1 cellular context compared by ENCODE assay signal in the genomic region with DNA sequence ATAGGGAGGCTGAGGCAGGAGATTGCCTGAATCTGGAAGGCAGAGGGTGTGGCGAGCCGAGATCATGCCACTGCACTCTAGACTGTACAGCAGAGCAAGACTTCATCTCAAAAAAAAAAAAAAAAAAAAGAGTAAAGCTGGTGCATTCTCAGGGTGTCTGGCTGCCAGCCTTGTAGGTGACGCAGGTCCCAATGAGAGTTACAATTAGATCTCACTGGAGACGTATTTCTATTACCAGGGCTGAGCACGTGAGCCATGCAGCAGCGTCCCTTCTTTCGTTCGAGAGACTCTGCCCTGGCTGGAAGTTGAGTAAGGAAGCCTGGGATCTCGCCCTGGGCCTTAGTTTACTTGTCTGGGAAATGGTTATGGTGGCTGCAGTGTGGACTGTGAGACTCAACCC.
TF ChIP-seq lines count a peak whose summit lies in the region.

No MANE protein-coding gene starts in this region.

TF ChIP-seq in K562, 482 proteins besides CTCF, POLR2A, EP300 and RAD21:
- TF ChIP-seq ZNF324 (CRISPR knock-in tag; IDR thresholded peaks at IDR 0.05) (no peak), SAP30 (IDR thresholded peaks at IDR 0.05; ENCODE audit: borderline replicate concordance, insufficient read depth, low read depth, low read length, poor library complexity, severe bottlenecking) (no peak), CTBP1 (IDR thresholded peaks at IDR 0.05; ENCODE audit: borderline replicate concordance) (no peak), MYBL2 (IDR thresholded peaks at IDR 0.05; ENCODE audit: low read depth) (no peak), MYBL2 (CRISPR knock-in tag; IDR thresholded peaks at IDR 0.05; ENCODE audit: borderline replicate concordance) (no peak), PTTG1 (tag; IDR thresholded peaks at IDR 0.05; ENCODE audit: low read depth) (no peak), NFE2L1 (tag; IDR thresholded peaks at IDR 0.05; ENCODE audit: borderline replicate concordance, low read depth) (no peak), MECOM (CRISPR knock-in tag; IDR thresholded peaks at IDR 0.05) (no peak), FOXJ3 (CRISPR knock-in tag; IDR thresholded peaks at IDR 0.05) (no peak), NFATC3 (IDR thresholded peaks at IDR 0.05) (no peak), CCAR2 (IDR thresholded peaks at IDR 0.05; ENCODE audit: low read depth, low read length) (no peak), ZNF584 (CRISPR knock-in tag; IDR thresholded peaks at IDR 0.05; ENCODE audit: low read depth) (no peak), ZNF408 (CRISPR knock-in tag; IDR thresholded peaks at IDR 0.05; ENCODE audit: low read depth) (no peak), ZNF75A (CRISPR knock-in tag; IDR thresholded peaks at IDR 0.05) (no peak)
- TF ChIP-seq, protein P1, sequence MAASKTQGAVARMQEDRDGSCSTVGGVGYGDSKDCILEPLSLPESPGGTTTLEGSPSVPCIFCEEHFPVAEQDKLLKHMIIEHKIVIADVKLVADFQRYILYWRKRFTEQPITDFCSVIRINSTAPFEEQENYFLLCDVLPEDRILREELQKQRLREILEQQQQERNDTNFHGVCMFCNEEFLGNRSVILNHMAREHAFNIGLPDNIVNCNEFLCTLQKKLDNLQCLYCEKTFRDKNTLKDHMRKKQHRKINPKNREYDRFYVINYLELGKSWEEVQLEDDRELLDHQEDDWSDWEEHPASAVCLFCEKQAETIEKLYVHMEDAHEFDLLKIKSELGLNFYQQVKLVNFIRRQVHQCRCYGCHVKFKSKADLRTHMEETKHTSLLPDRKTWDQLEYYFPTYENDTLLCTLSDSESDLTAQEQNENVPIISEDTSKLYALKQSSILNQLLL (CRISPR knock-in tag; IDR thresholded peaks at IDR 0.05; ENCODE audit: borderline replicate concordance): no peak
- TF ChIP-seq, protein P2, sequence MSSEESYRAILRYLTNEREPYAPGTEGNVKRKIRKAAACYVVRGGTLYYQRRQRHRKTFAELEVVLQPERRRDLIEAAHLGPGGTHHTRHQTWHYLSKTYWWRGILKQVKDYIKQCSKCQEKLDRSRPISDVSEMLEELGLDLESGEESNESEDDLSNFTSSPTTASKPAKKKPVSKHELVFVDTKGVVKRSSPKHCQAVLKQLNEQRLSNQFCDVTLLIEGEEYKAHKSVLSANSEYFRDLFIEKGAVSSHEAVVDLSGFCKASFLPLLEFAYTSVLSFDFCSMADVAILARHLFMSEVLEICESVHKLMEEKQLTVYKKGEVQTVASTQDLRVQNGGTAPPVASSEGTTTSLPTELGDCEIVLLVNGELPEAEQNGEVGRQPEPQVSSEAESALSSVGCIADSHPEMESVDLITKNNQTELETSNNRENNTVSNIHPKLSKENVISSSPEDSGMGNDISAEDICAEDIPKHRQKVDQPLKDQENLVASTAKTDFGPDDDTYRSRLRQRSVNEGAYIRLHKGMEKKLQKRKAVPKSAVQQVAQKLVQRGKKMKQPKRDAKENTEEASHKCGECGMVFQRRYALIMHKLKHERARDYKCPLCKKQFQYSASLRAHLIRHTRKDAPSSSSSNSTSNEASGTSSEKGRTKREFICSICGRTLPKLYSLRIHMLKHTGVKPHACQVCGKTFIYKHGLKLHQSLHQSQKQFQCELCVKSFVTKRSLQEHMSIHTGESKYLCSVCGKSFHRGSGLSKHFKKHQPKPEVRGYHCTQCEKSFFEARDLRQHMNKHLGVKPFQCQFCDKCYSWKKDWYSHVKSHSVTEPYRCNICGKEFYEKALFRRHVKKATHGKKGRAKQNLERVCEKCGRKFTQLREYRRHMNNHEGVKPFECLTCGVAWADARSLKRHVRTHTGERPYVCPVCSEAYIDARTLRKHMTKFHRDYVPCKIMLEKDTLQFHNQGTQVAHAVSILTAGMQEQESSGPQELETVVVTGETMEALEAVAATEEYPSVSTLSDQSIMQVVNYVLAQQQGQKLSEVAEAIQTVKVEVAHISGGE (CRISPR knock-in tag; IDR thresholded peaks at IDR 0.05): no peak
